10 cellular contexts compared by ENCODE assay signal in genomic region chr5:135437796-135438560, GRCh38. TPM values are rescaled to one million over a fixed set of nuclear protein-coding genes. Genes with fewer than 3 reads are reported as not detected.
DNase-seq lines count a peak whose midpoint lies in the region; ATAC-seq and TF ChIP-seq lines count a peak whose summit lies in the region.
"Had no signal": no experiment of that assay in that cellular context is flagged by ENCODE, and none has a peak within 500 bp of the region (broad histone marks: within the 10 kb centered on the region; RNA-seq: fewer than 3 reads in every experiment).

No MANE protein-coding gene starts in this region.

- H3K27ac ChIP-seq in VCaP = no peak overlapping the region
- H3K27ac ChIP-seq: SK-N-MC had no signal

- 0 out of 2 replicates have a peak, but pooled peaks have one; percentile 9 for TF ChIP-seq CTCF in VCaP (conservative IDR thresholded peaks at IDR 0.05)

- peak; percentile 91 for DNase-seq in AG08395 (ENCODE audit: low spot score)
- DNase-seq in HK-2 (ENCODE audit: unreplicated experiment) = peak; percentile 68
- peak; percentile 43 for DNase-seq in left lobe of liver (ENCODE audit: low spot score)
- DNase-seq in stimulated activated CD4-positive, alpha-beta T cell treated with anti-CD3 and anti-CD28 coated beads, Interleukin-12 subunit alpha, Interleukin-12 subunit beta, amount 100 ng/mL, for 4 hours = no peak
- DNase-seq in stimulated activated CD4-positive, alpha-beta T cell treated with anti-CD3 and anti-CD28 coated beads, Interleukin-15, amount 100 ng/mL, for 24 hours = no peak
- DNase-seq in NCI-H146 treated with DMSO at 0.1 percent for 48 hours (lab: John Stamatoyannopoulos, UW; ENCODE audit: unreplicated experiment) = no peak
- no peak for DNase-seq in activated effector memory CD4-positive, alpha-beta T cell treated with anti-CD3 and anti-CD28 coated beads, Interleukin-2, amount 50 U/mL, for 16 hours

- ATAC-seq in left lobe of liver = peak; percentile 28
- ATAC-seq: stimulated activated effector memory CD8-positive, alpha-beta T cell treated with anti-CD3 and anti-CD28 coated beads, Interleukin-12 subunit alpha, Interleukin-12 subunit beta, amount 100 ng/mL, for 72 hours had no signal

RNA-seq across cellular contexts. Expression of gene DCANP1, which starts 9.2 kb away (rescaled TPM):
- not detected for total RNA-seq in left lobe of liver

RNA-seq across cellular contexts. Expression of gene TIFAB, which starts 14.2 kb away (rescaled TPM):
- not detected for total RNA-seq in left lobe of liver

RNA-seq across cellular contexts. Expression of gene MACROH2A1, which starts 38.9 kb away (rescaled TPM):
- total RNA-seq in left lobe of liver = 42.9 TPM

Comparison
In these comparisons a context has a peak if more than half of its experiments do, and no peak if none do; other contexts are left out.
1. DNase-seq: peak in AG08395 (single experiment), HK-2 (single experiment) and left lobe of liver (single experiment); none in stimulated activated CD4-positive, alpha-beta T cell treated with anti-CD3 and anti-CD28 coated beads, Interleukin-12 subunit alpha, Interleukin-12 subunit beta, amount 100 ng/mL, for 4 hours (single experiment), stimulated activated CD4-positive, alpha-beta T cell treated with anti-CD3 and anti-CD28 coated beads, Interleukin-15, amount 100 ng/mL, for 24 hours (single experiment), NCI-H146 treated with DMSO at 0.1 percent for 48 hours (single experiment) and activated effector memory CD4-positive, alpha-beta T cell treated with anti-CD3 and anti-CD28 coated beads, Interleukin-2, amount 50 U/mL, for 16 hours (single experiment).